19 cellular contexts compared by ENCODE assay signal in the genomic region with DNA sequence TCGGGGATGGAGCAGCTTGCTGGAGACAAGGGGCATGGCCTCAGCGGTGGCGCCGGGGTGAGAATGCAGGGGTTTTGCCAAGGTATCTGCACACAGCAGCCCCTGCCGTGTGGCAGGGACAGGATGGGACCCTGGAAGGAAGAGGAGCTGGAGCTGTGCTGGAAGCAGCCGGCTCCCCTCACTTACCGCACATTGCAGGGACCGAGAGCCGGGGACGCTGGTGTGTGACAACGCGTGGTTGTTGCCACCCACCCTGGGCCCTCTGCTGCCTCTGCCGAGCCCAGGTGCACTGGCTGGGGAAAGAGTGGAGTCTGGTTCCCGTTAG. TPM values are rescaled to one million over a fixed set of nuclear protein-coding genes. Genes with fewer than 3 reads are reported as not detected.
DNase-seq lines count a peak whose midpoint lies in the region; ATAC-seq, FAIRE-seq and TF ChIP-seq lines count a peak whose summit lies in the region.
"Had no signal": no experiment of that assay in that cellular context is flagged by ENCODE, and none has a peak within 500 bp of the region (broad histone marks: within the 10 kb centered on the region; RNA-seq: fewer than 3 reads in every experiment).

No MANE protein-coding gene starts in this region.

- TF ChIP-seq CTCF in GM06990 (IDR thresholded peaks at IDR 0.05; ENCODE audit: insufficient read depth, low read length, poor library complexity, severe bottlenecking) = no peak
- no peak for TF ChIP-seq CTCF in kidney (IDR thresholded peaks at IDR 0.05; ENCODE audit: borderline replicate concordance, extremely low read depth, insufficient read depth)
- no peak for TF ChIP-seq CTCF in type B pancreatic cell (conservative IDR thresholded peaks at IDR 0.05)

- no peaks in the 10 kb centered on the region for H3K27me3 ChIP-seq in GM06990 (replicated peaks; ENCODE audit: control insufficient read depth, insufficient read depth, low read length)
- H3K27me3 ChIP-seq: BLaER1 had no signal

- H3K27me3 Mint-ChIP-seq in type B pancreatic cell = no peaks in the 10 kb centered on the region
- H3K27me3 Mint-ChIP-seq in stimulated activated naive CD8-positive, alpha-beta T cell treated with anti-CD3 and anti-CD28 coated beads, Interleukin-15, amount 100 ng/mL, for 72 hours = no peaks in the 10 kb centered on the region

- intact Hi-C loops in left cardiac atrium (cut with DNase I) = no loop called here
- intact Hi-C loops in cardiac septum (cut with DNase I) = loop anchor here (5.0 kb wide), 1 partner anchor 36 kb away; no protein-coding TSS in a partner anchor
- intact Hi-C loops in kidney (cut with DNase I) = no loop called here

- H3K9me3 Mint-ChIP-seq in type B pancreatic cell = no peaks in the 10 kb centered on the region
- H3K9me3 Mint-ChIP-seq in stimulated activated naive CD8-positive, alpha-beta T cell treated with anti-CD3 and anti-CD28 coated beads, Interleukin-15, amount 100 ng/mL, for 72 hours = no peaks in the 10 kb centered on the region
- H3K9me3 Mint-ChIP-seq: HFFc6 had no signal

- peaks cover 12 to 14% of the 10 kb centered on the region in 2 donors for H3K4me1 ChIP-seq in kidney (ENCODE audit: control insufficient read depth in 1 of 2, insufficient read depth in 1 of 2, low read depth in 1 of 2, low read length in 2 of 2)

- H3K27ac ChIP-seq in kidney (ENCODE audit: low read depth in 2 of 2, low read length in 2 of 2) = no peak overlapping the region
- H3K27ac ChIP-seq: BLaER1 had no signal

- no peak overlapping the region for H3K27ac Mint-ChIP-seq in type B pancreatic cell
- H3K27ac Mint-ChIP-seq in stimulated activated naive CD8-positive, alpha-beta T cell treated with anti-CD3 and anti-CD28 coated beads, Interleukin-15, amount 100 ng/mL, for 72 hours = no peak overlapping the region
- H3K27ac Mint-ChIP-seq: HFFc6 had no signal

- DNase-seq in left cardiac atrium (peak; percentile 7), cardiac septum (ENCODE audit: low spot score) (no peak), GM06990 (ENCODE audit: extremely low read depth, insufficient read length) (peak; percentile 6), kidney (peak; percentile 69), type B pancreatic cell (ENCODE audit: extremely low spot score, unreplicated experiment) (no peak)
- DNase-seq in stimulated activated naive CD8-positive, alpha-beta T cell treated with anti-CD3 and anti-CD28 coated beads, Interleukin-15, amount 100 ng/mL, for 72 hours = no peak
- DNase-seq: DMS79 treated with DMSO at 0.1 percent for 48 hours; HFFc6; NCI-H1694 treated with DMSO at 0.1 percent for 48 hours; NCI-H2107; NCI-H510A; NCI-H748 treated with DMSO at 0.1 percent for 48 hours; NK-92 treated with Interleukin-12 subunit alpha and Interleukin-12 subunit beta, amount 100 ng/mL, for 24 hours; SIG-M5 had no signal

- ATAC-seq in left cardiac atrium (no peak), HG03097 (IDR thresholded peaks at IDR 0.05; ENCODE audit: low FRiP score, unreplicated experiment) (no peak)
- no peak for ATAC-seq in stimulated activated naive CD8-positive, alpha-beta T cell treated with anti-CD3 and anti-CD28 coated beads, Interleukin-15, amount 100 ng/mL, for 72 hours
- ATAC-seq: K562 had no signal

- H3K36me3 ChIP-seq in GM06990 (ENCODE audit: control insufficient read depth, insufficient read depth, low read length) (peaks cover 13% of the 10 kb centered on the region), kidney (ENCODE audit: control insufficient read depth in 1 of 2, insufficient read depth in 2 of 2, low read length in 2 of 2) (no peaks in the 10 kb centered on the region)

- H3K36me3 Mint-ChIP-seq in type B pancreatic cell = peaks cover 3% of the 10 kb centered on the region

- peak overlapping the region; percentile 45 for H3K4me3 Mint-ChIP-seq in type B pancreatic cell
- no peak overlapping the region for H3K4me3 Mint-ChIP-seq in stimulated activated naive CD8-positive, alpha-beta T cell treated with anti-CD3 and anti-CD28 coated beads, Interleukin-15, amount 100 ng/mL, for 72 hours
- H3K4me3 Mint-ChIP-seq: HFFc6 had no signal

- H3K4me1 Mint-ChIP-seq in type B pancreatic cell (ENCODE audit: unreplicated experiment) = peaks cover 14% of the 10 kb centered on the region
- peaks cover 40% of the 10 kb centered on the region for H3K4me1 Mint-ChIP-seq in stimulated activated naive CD8-positive, alpha-beta T cell treated with anti-CD3 and anti-CD28 coated beads, Interleukin-15, amount 100 ng/mL, for 72 hours

- no peak for FAIRE-seq in kidney (lab: Jason Lieb, UNC)
- FAIRE-seq: H54, K562 had no signal

- no peak overlapping the region for H3K9ac ChIP-seq in kidney (ENCODE audit: low read length in 2 of 2)
- H3K9ac ChIP-seq: BLaER1 had no signal

- no peak overlapping the region for H3K4me3 ChIP-seq in GM06990 (replicated peaks; ENCODE audit: low read depth, low read length)
- H3K4me3 ChIP-seq in kidney (ENCODE audit: low read length in 2 of 2) = no peak overlapping the region
- H3K4me3 ChIP-seq: BLaER1, K562 had no signal

- H3K9me3 ChIP-seq in kidney (ENCODE audit: control insufficient read depth in 1 of 2, low read length in 2 of 2) = no peaks in the 10 kb centered on the region
- H3K9me3 ChIP-seq: BLaER1 had no signal

RNA-seq across cellular contexts. Expression of a gene that starts 3.0 kb away (rescaled TPM):
- 10 to 100 TPM; 32.5 to 33.6 TPM for total RNA-seq in left cardiac atrium
- total RNA-seq in cardiac septum = 32.3 TPM
- 42.8 TPM for total RNA-seq in kidney
- polyA plus RNA-seq in kidney (ENCODE audit: insufficient read depth, low read depth, low replicate concordance) = 71.1 TPM
- total RNA-seq in type B pancreatic cell (ENCODE audit: low replicate concordance) = 54.5 and 66.6 TPM in 2 replicates

RNA-seq across cellular contexts. Expression of a gene that starts 3.4 kb away (rescaled TPM):
- 10 to 100 TPM; 25.9 to 27.7 TPM for total RNA-seq in left cardiac atrium
- total RNA-seq in cardiac septum = 24.2 TPM
- total RNA-seq in kidney = 57.7 TPM
- polyA plus RNA-seq in kidney (ENCODE audit: insufficient read depth, low read depth, low replicate concordance) = 55.1 TPM
- 51.2 and 71.3 TPM in 2 replicates for total RNA-seq in type B pancreatic cell (ENCODE audit: low replicate concordance)

RNA-seq across cellular contexts. Expression of a gene that starts 7.7 kb away (rescaled TPM):
- total RNA-seq in left cardiac atrium (not detected), cardiac septum (0.19 TPM), kidney (1.4 TPM), type B pancreatic cell (ENCODE audit: low replicate concordance) (0.17 and 0.59 TPM in 2 replicates)
- 2.9 TPM for polyA plus RNA-seq in kidney (ENCODE audit: insufficient read depth, low read depth, low replicate concordance)
- total RNA-seq: A673, HFFc6, K562 had no signal
- polyA plus RNA-seq: K562 had no signal

RNA-seq across cellular contexts. Expression of a gene that starts 12.9 kb away (rescaled TPM):
- total RNA-seq in left cardiac atrium (10 to 100 TPM; 57.0 to 69.2 TPM), cardiac septum (63.4 TPM), kidney (61.7 TPM), type B pancreatic cell (ENCODE audit: low replicate concordance) (95.5 and 97.9 TPM in 2 replicates)
- polyA plus RNA-seq in kidney (ENCODE audit: insufficient read depth, low read depth, low replicate concordance) = 187 TPM

RNA-seq across cellular contexts. Expression of a gene that starts 13.2 kb away (rescaled TPM):
- total RNA-seq in left cardiac atrium (10 to 100 TPM in 1 of 2 donors, 1 to 10 TPM in 1; 6.9 to 11.9 TPM), cardiac septum (14.9 TPM), kidney (23.8 TPM), type B pancreatic cell (ENCODE audit: low replicate concordance) (26.9 and 35.9 TPM in 2 replicates)
- polyA plus RNA-seq in kidney (ENCODE audit: insufficient read depth, low read depth, low replicate concordance) = 5.1 TPM

Comparison
In these comparisons a context has a peak if more than half of its experiments do, and no peak if none do; other contexts are left out.
1. DNase-seq: peak in left cardiac atrium (single experiment), GM06990 (single experiment) and kidney (single experiment); none in cardiac septum (single experiment), type B pancreatic cell (single experiment) and stimulated activated naive CD8-positive, alpha-beta T cell treated with anti-CD3 and anti-CD28 coated beads, Interleukin-15, amount 100 ng/mL, for 72 hours (0 of 2).